Comparison of ENCODE assay signal across 19 cellular contexts in genomic region chr2:37875332-37875976, GRCh38. TPM values are rescaled to one million over a fixed set of nuclear protein-coding genes. Genes with fewer than 3 reads are reported as not detected.
DNase-seq lines count a peak whose midpoint lies in the region; FAIRE-seq and TF ChIP-seq lines count a peak whose summit lies in the region.
"Had no signal": no experiment of that assay in that cellular context is flagged by ENCODE, and none has a peak within 500 bp of the region (broad histone marks: within the 10 kb centered on the region; RNA-seq: fewer than 3 reads in every experiment).

No MANE protein-coding gene starts in this region.

- no peak overlapping the region for H3K4me2 ChIP-seq in astrocyte (ENCODE audit: low read length)

- H3K9me3 Mint-ChIP-seq in astrocyte (ENCODE audit: unreplicated experiment) (no peaks in the 10 kb centered on the region), nephron progenitor cell (no peaks in the 10 kb centered on the region), type B pancreatic cell (peaks cover 6% of the 10 kb centered on the region)
- H3K9me3 Mint-ChIP-seq: naive thymus-derived CD4-positive, alpha-beta T cell had no signal

- H2AFZ ChIP-seq in astrocyte (ENCODE audit: low read depth, low read length), result peak overlapping the region; percentile 43

- no peak for TF ChIP-seq CTCF in astrocyte (IDR thresholded peaks at IDR 0.05; ENCODE audit: insufficient read depth, low read depth, low read length)
- TF ChIP-seq CTCF in nephron progenitor cell (IDR thresholded peaks at IDR 0.05), result no peak
- TF ChIP-seq CTCF in type B pancreatic cell (conservative IDR thresholded peaks at IDR 0.05), result no peak

- no peaks in the 10 kb centered on the region for H3K27me3 ChIP-seq in astrocyte (ENCODE audit: insufficient read depth, low read length)
- H3K27me3 ChIP-seq: BE2C, left lung, SJCRH30, suprapubic skin had no signal

- H3K27me3 Mint-ChIP-seq in astrocyte (ENCODE audit: low read depth, unreplicated experiment) (peaks cover 12% of the 10 kb centered on the region), nephron progenitor cell (ENCODE audit: low read depth, poor library complexity) (peaks cover 12% of the 10 kb centered on the region), type B pancreatic cell (peaks cover 38% of the 10 kb centered on the region)

- peaks cover 21% of the 10 kb centered on the region for H3K4me1 ChIP-seq in astrocyte (ENCODE audit: insufficient read depth, low read length)

- no peak overlapping the region for H3K27ac ChIP-seq in astrocyte (ENCODE audit: low read depth, low read length)
- H3K27ac ChIP-seq: left lung, SJCRH30, suprapubic skin had no signal

- H3K36me3 ChIP-seq in astrocyte (ENCODE audit: insufficient read depth, low read length), result no peaks in the 10 kb centered on the region
- H3K36me3 ChIP-seq: BE2C, left lung, SJCRH30, suprapubic skin had no signal

- DNase-seq in astrocyte (ENCODE audit: low read depth), result no peak
- DNase-seq in foreskin melanocyte, result peak; percentile 55
- peak; percentile 34 for DNase-seq in nephron progenitor cell
- DNase-seq in type B pancreatic cell (ENCODE audit: extremely low spot score, unreplicated experiment), result no peak
- DNase-seq in OCI-M2 (lab: John Stamatoyannopoulos, UW; ENCODE audit: unreplicated experiment), result no peak
- no peak for DNase-seq in posterior cingulate gyrus
- no peak for DNase-seq in pons (ENCODE audit: low spot score)
- DNase-seq: activated CD4-positive, alpha-beta T cell treated with anti-CD3 and anti-CD28 coated beads for 1 hour; activated effector memory CD4-positive, alpha-beta T cell treated with anti-CD3 and anti-CD28 coated beads, Interleukin-2, amount 50 U/mL, for 16 hours; BE2C; MV-4-11; naive thymus-derived CD4-positive, alpha-beta T cell; NCI-H2081; NCI-H524 treated with DMSO at 0.1 percent for 48 hours; stimulated activated CD4-positive, alpha-beta T cell treated with anti-CD3 and anti-CD28 coated beads, Interleukin-2, amount 100 ng/mL, for 24 hours; T-helper 2 cell had no signal

- no peaks in the 10 kb centered on the region for H3K9me3 ChIP-seq in astrocyte (ENCODE audit: insufficient read depth, low read depth, low read length)
- H3K9me3 ChIP-seq: BE2C, left lung, SJCRH30, suprapubic skin had no signal

- no peak overlapping the region for H3K4me3 ChIP-seq in astrocyte (ENCODE audit: insufficient read depth, low read depth, low read length)
- H3K4me3 ChIP-seq: left lung, SJCRH30, suprapubic skin had no signal

- H3K36me3 Mint-ChIP-seq in astrocyte (ENCODE audit: low read depth, unreplicated experiment) (no peaks in the 10 kb centered on the region), nephron progenitor cell (ENCODE audit: low read depth) (no peaks in the 10 kb centered on the region), type B pancreatic cell (peaks cover 4% of the 10 kb centered on the region)
- H3K36me3 Mint-ChIP-seq: naive thymus-derived CD4-positive, alpha-beta T cell had no signal

- H3K79me2 ChIP-seq in astrocyte (ENCODE audit: insufficient read depth, low read length), result no peaks in the 10 kb centered on the region

- FAIRE-seq in astrocyte (lab: Jason Lieb, UNC), result no peak

- H3K4me3 Mint-ChIP-seq in astrocyte (ENCODE audit: unreplicated experiment) (no peak overlapping the region), nephron progenitor cell (peak overlapping the region; percentile 51), type B pancreatic cell (no peak overlapping the region)
- H3K4me3 Mint-ChIP-seq: naive thymus-derived CD4-positive, alpha-beta T cell had no signal

- H4K20me1 ChIP-seq in astrocyte (ENCODE audit: insufficient read depth, low read length), result no peaks in the 10 kb centered on the region

- intact Hi-C loops in posterior cingulate gyrus (cut with DNase I), result loop anchor here (5.0 kb wide), 2 partner anchors 463 to 478 kb away; no protein-coding TSS in a partner anchor

- no peak overlapping the region for H3K27ac Mint-ChIP-seq in astrocyte (ENCODE audit: unreplicated experiment)
- no peak overlapping the region for H3K27ac Mint-ChIP-seq in nephron progenitor cell
- peak overlapping the region; percentile 51 for H3K27ac Mint-ChIP-seq in type B pancreatic cell
- H3K27ac Mint-ChIP-seq: naive thymus-derived CD4-positive, alpha-beta T cell had no signal

- no peak overlapping the region for H3K9ac ChIP-seq in astrocyte (ENCODE audit: low read length)

- peaks cover 33% of the 10 kb centered on the region for H3K4me1 Mint-ChIP-seq in astrocyte (ENCODE audit: low read depth, unreplicated experiment)
- peaks cover 49% of the 10 kb centered on the region for H3K4me1 Mint-ChIP-seq in nephron progenitor cell
- peaks cover 44% of the 10 kb centered on the region for H3K4me1 Mint-ChIP-seq in type B pancreatic cell (ENCODE audit: unreplicated experiment)

RNA-seq across cellular contexts. Expression of gene RMDN2, which starts 49.6 kb away (rescaled TPM):
- 4.7 and 5.1 TPM in 2 replicates for total RNA-seq in astrocyte
- 5.4 and 7.0 TPM in 2 replicates for total RNA-seq in type B pancreatic cell (ENCODE audit: low replicate concordance)

Comparison
In these comparisons a context has a peak if more than half of its experiments do, and no peak if none do; other contexts are left out.
1. DNase-seq: peak in foreskin melanocyte (single experiment) and nephron progenitor cell (single experiment); none in astrocyte (single experiment), type B pancreatic cell (single experiment), OCI-M2 (single experiment), posterior cingulate gyrus (0 of 10) and pons (single experiment).